ENCODE assay signal across 28 cellular contexts in the genomic region with DNA sequence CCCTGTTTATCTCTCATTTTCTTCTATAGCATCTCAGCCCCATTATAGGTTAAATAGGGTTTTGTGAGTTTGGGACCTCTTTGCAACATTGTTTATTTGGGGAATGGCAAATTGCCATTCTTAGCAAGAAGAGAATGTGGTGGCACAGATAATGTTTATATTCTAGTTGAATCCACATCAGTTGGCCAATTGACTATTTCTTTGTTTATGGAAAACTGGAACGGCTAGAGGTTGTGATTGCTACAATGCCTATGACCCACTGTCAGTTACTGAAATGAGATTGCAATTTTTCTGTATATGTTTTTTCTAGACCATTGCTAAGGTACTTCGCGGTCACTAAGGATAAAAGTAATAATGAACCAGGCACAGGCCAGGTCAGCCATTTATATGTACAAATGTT. TPM values are rescaled to one million over a fixed set of nuclear protein-coding genes. Genes with fewer than 3 reads are reported as not detected.
"Had no signal": no experiment of that assay in that cellular context is flagged by ENCODE, and none has a peak within 500 bp of the region (broad histone marks: within the 10 kb centered on the region; RNA-seq: fewer than 3 reads in every experiment).

No MANE protein-coding gene starts in this region.

- H3K4me1 ChIP-seq: stomach, suprapubic skin, thyroid gland, tibial artery, tibial nerve, transverse colon, upper lobe of left lung, upper lobe of right lung, uterus, vagina had no signal

- H3K9me3 ChIP-seq: suprapubic skin, testis, thoracic aorta, thyroid gland, tibial artery, transverse colon, upper lobe of right lung, uterus, vagina had no signal

- H3K9me3 Mint-ChIP-seq: stimulated activated naive CD8-positive, alpha-beta T cell treated with anti-CD3 and anti-CD28 coated beads, Interleukin-15, Interleukin-2, amounts not matched to agents 100 ng/mL and 50 ng/mL, for 24 hours had no signal

- ATAC-seq: stimulated activated effector memory CD8-positive, alpha-beta T cell treated with anti-CD3 and anti-CD28 coated beads, Interleukin-12 subunit alpha, Interleukin-12 subunit beta, amount 100 ng/mL, for 72 hours; stimulated activated memory B cell treated with anti-CD40 and anti-IgM and Interleukin-4, amounts not matched to agents 10 μg/mL and 1 μg/mL and 100 μg/mL, for 72 hours; stimulated activated naive B cell treated with anti-CD40 and anti-IgM and Interleukin-4, amounts not matched to agents 10 μg/mL and 1 μg/mL and 100 μg/mL, for 72 hours; stimulated activated naive CD8-positive, alpha-beta T cell treated with anti-CD3 and anti-CD28 coated beads, Interleukin-15, amount 100 ng/mL, for 72 hours; stimulated activated naive CD8-positive, alpha-beta T cell treated with anti-CD3 and anti-CD28 coated beads, Interleukin-15, Interleukin-2, amounts not matched to agents 100 U/mL and 50 U/mL, for 24 hours; upper lobe of right lung had no signal

- H3K4me3 ChIP-seq: stomach, suprapubic skin, testis, thoracic aorta, thyroid gland, tibial artery, tibial nerve, transverse colon, upper lobe of left lung, upper lobe of right lung, uterus, vagina had no signal

- H3K36me3 Mint-ChIP-seq: stimulated activated effector memory CD8-positive, alpha-beta T cell treated with anti-CD3 and anti-CD28 coated beads, Interleukin-12 subunit alpha, Interleukin-12 subunit beta, amount 100 ng/mL, for 72 hours; stimulated activated naive B cell treated with anti-CD40 and anti-IgM and Interleukin-4, amounts not matched to agents 10 μg/mL and 1 μg/mL and 100 μg/mL, for 72 hours; type B pancreatic cell had no signal

- H3K36me3 ChIP-seq: stomach, suprapubic skin, thoracic aorta, thyroid gland, tibial artery, tibial nerve, transverse colon, upper lobe of left lung, upper lobe of right lung, uterus, vagina had no signal

- H3K27me3 ChIP-seq: stomach, suprapubic skin, testis, thyroid gland, tibial artery, tibial nerve, transverse colon, upper lobe of left lung, upper lobe of right lung, uterus, vagina had no signal

- H3K4me3 Mint-ChIP-seq: stimulated activated effector memory CD8-positive, alpha-beta T cell treated with anti-CD3 and anti-CD28 coated beads, Interleukin-12 subunit alpha, Interleukin-12 subunit beta, amount 100 ng/mL, for 72 hours; stimulated activated memory B cell treated with anti-CD40 and anti-IgM and Interleukin-4, amounts not matched to agents 10 μg/mL and 1 μg/mL and 100 μg/mL, for 72 hours; stimulated activated naive B cell treated with anti-CD40 and anti-IgM and Interleukin-4, amounts not matched to agents 10 μg/mL and 1 μg/mL and 100 μg/mL, for 72 hours; stimulated activated naive CD8-positive, alpha-beta T cell treated with anti-CD3 and anti-CD28 coated beads, Interleukin-15, amount 100 ng/mL, for 72 hours; stimulated activated naive CD8-positive, alpha-beta T cell treated with anti-CD3 and anti-CD28 coated beads, Interleukin-15, Interleukin-2, amounts not matched to agents 100 ng/mL and 50 ng/mL, for 24 hours; type B pancreatic cell had no signal

- H3K27ac ChIP-seq: stomach, suprapubic skin, testis, thoracic aorta, thyroid gland, tibial artery, tibial nerve, transverse colon, upper lobe of left lung, upper lobe of right lung, uterus, vagina had no signal

- H3K4me1 Mint-ChIP-seq: stimulated activated effector memory CD8-positive, alpha-beta T cell treated with anti-CD3 and anti-CD28 coated beads, Interleukin-12 subunit alpha, Interleukin-12 subunit beta, amount 100 ng/mL, for 72 hours; stimulated activated memory B cell treated with anti-CD40 and anti-IgM and Interleukin-4, amounts not matched to agents 10 μg/mL and 1 μg/mL and 100 μg/mL, for 72 hours; stimulated activated naive B cell treated with anti-CD40 and anti-IgM and Interleukin-4, amounts not matched to agents 10 μg/mL and 1 μg/mL and 100 μg/mL, for 72 hours; stimulated activated naive CD8-positive, alpha-beta T cell treated with anti-CD3 and anti-CD28 coated beads, Interleukin-15, amount 100 ng/mL, for 72 hours had no signal

- DNase-seq: stimulated activated CD4-positive, alpha-beta T cell treated with anti-CD3 and anti-CD28 coated beads, Interleukin-2, amount 100 ng/mL, for 48 hours; stimulated activated CD4-positive, alpha-beta T cell treated with anti-CD3 and anti-CD28 coated beads, Interleukin-4, amount 100 ng/mL, for 1 hour; stimulated activated CD4-positive, alpha-beta T cell treated with anti-CD3 and anti-CD28 coated beads, Interleukin-4, amount 100 ng/mL, for 24 hours; stimulated activated CD4-positive, alpha-beta T cell treated with anti-CD3 and anti-CD28 coated beads, Interleukin-4, amount 100 ng/mL, for 4 hours; stimulated activated CD8-positive, alpha-beta memory T cell treated with anti-CD3 and anti-CD28 coated beads, Interleukin-4, amount 100 ng/mL, for 48 hours; stimulated activated naive B cell treated with anti-CD40 and anti-IgM and Interleukin-4, amounts not matched to agents 10 μg/mL and 1 μg/mL and 100 μg/mL, for 72 hours; stimulated activated naive CD4-positive, alpha-beta T cell; stimulated activated naive CD4-positive, alpha-beta T cell treated with Interleukin-2 at 50 U/mL for 16 hours; stimulated activated naive CD8-positive, alpha-beta T cell treated with anti-CD3 and anti-CD28 coated beads, Interleukin-15, amount 100 ng/mL, for 72 hours; stimulated activated naive CD8-positive, alpha-beta T cell treated with anti-CD3 and anti-CD28 coated beads, Interleukin-15, Interleukin-2, amounts not matched to agents 100 U/mL and 50 U/mL, for 24 hours; substantia nigra; testis; thyroid gland; tibial artery; transverse colon; trophoblast cell; upper lobe of left lung; upper lobe of right lung; uterus had no signal

- H3K27ac Mint-ChIP-seq: stimulated activated effector memory CD8-positive, alpha-beta T cell treated with anti-CD3 and anti-CD28 coated beads, Interleukin-12 subunit alpha, Interleukin-12 subunit beta, amount 100 ng/mL, for 72 hours; stimulated activated memory B cell treated with anti-CD40 and anti-IgM and Interleukin-4, amounts not matched to agents 10 μg/mL and 1 μg/mL and 100 μg/mL, for 72 hours; stimulated activated naive B cell treated with anti-CD40 and anti-IgM and Interleukin-4, amounts not matched to agents 10 μg/mL and 1 μg/mL and 100 μg/mL, for 72 hours; stimulated activated naive CD8-positive, alpha-beta T cell treated with anti-CD3 and anti-CD28 coated beads, Interleukin-15, amount 100 ng/mL, for 72 hours; stimulated activated naive CD8-positive, alpha-beta T cell treated with anti-CD3 and anti-CD28 coated beads, Interleukin-15, Interleukin-2, amounts not matched to agents 100 ng/mL and 50 ng/mL, for 24 hours; type B pancreatic cell had no signal

RNA-seq across cellular contexts. Expression of a gene that starts 44.6 kb away (rescaled TPM):
- total RNA-seq: thoracic aorta, upper lobe of right lung had no signal
